ENCODE assay signal across 21 cellular contexts in genomic region chr1:42759114-42759513, GRCh38. TPM values are rescaled to one million over a fixed set of nuclear protein-coding genes. Genes with fewer than 3 reads are reported as not detected.
A peak's percentile ranks its signal among the peaks of the same experiment; 100 is the strongest.
DNase-seq lines count a peak whose midpoint lies in the region; ATAC-seq, FAIRE-seq and TF ChIP-seq lines count a peak whose summit lies in the region.
"Had no signal": no experiment of that assay in that cellular context is flagged by ENCODE, and none has a peak within 500 bp of the region (broad histone marks: within the 10 kb centered on the region; RNA-seq: fewer than 3 reads in every experiment).

No MANE protein-coding gene starts in this region.

- H3K4me2 ChIP-seq in Karpas-422 (ENCODE audit: low read depth, low read length, poor library complexity, severe bottlenecking) = no peak overlapping the region

- no peak overlapping the region for H2AFZ ChIP-seq in Karpas-422 (ENCODE audit: low read length)

- no peak overlapping the region for H3K4me3 ChIP-seq in Karpas-422 (ENCODE audit: low read length)
- H3K4me3 ChIP-seq: Peyer's patch, prostate gland, skin epidermis had no signal

- H4K20me1 ChIP-seq in Karpas-422 (ENCODE audit: insufficient read depth, low read depth, low read length) = no peaks in the 10 kb centered on the region

- peaks cover 7% of the 10 kb centered on the region for H3K79me2 ChIP-seq in Karpas-422 (ENCODE audit: low read length)

- no peaks in the 10 kb centered on the region for H3K4me1 Mint-ChIP-seq in activated T-helper 17 cell treated with anti-CD3 and anti-CD28 coated beads, Interleukin-2, amount 50 U/mL, for 72 hours
- H3K4me1 Mint-ChIP-seq in memory B cell = peaks cover 11% of the 10 kb centered on the region

- peak overlapping the region; percentile 17 for H3K27ac Mint-ChIP-seq in activated T-helper 17 cell treated with anti-CD3 and anti-CD28 coated beads, Interleukin-2, amount 50 U/mL, for 72 hours
- peak overlapping the region; percentile 77 for H3K27ac Mint-ChIP-seq in memory B cell
- H3K27ac Mint-ChIP-seq: activated naive CD8-positive, alpha-beta T cell had no signal

- DNase-seq in ELF-1 (ENCODE audit: low read depth, low spot score) = peak; percentile 45
- DNase-seq in Karpas-422 = no peak
- DNase-seq in memory B cell (ENCODE audit: low spot score in 2 of 2) = no peak
- no peak for DNase-seq in DMS53 (lab: John Stamatoyannopoulos, UW)
- no peak for DNase-seq in AG08396 (ENCODE audit: low spot score)
- DNase-seq in D721Med (ENCODE audit: insufficient read length, low spot score) = no peak
- no peak for DNase-seq in activated CD4-positive, alpha-beta T cell treated with anti-CD3 and anti-CD28 coated beads for 48 hours
- DNase-seq: activated CD4-positive, CD25-positive, alpha-beta regulatory T cell; activated T-cell treated with anti-CD3 and anti-CD28 coated beads, Interleukin-2, amount 50 U/mL, for 4 hours; NCI-H1092; NCI-H1930; NCI-H345; NCI-H82; Peyer's patch; stimulated activated naive CD4-positive, alpha-beta T cell treated with Interleukin-2 at 50 U/mL for 16 hours; T-helper 2 cell had no signal

- H3K27me3 ChIP-seq in Karpas-422 (ENCODE audit: low read length) = no peaks in the 10 kb centered on the region
- H3K27me3 ChIP-seq: Peyer's patch had no signal

- peaks cover 12% of the 10 kb centered on the region; the same call in 1 of the 2 replicates for H3K36me3 ChIP-seq in Karpas-422 (ENCODE audit: insufficient read depth, low read length)
- H3K36me3 ChIP-seq: prostate gland had no signal

- peaks cover 12% of the 10 kb centered on the region for H3K4me1 ChIP-seq in Karpas-422 (ENCODE audit: low read length)
- H3K4me1 ChIP-seq: Peyer's patch, prostate gland had no signal

- ATAC-seq in activated T-helper 17 cell treated with anti-CD3 and anti-CD28 coated beads, Interleukin-2, amount 50 U/mL, for 72 hours (replicated peaks) = no peak
- peak; percentile 27 for ATAC-seq in memory B cell (ENCODE audit: low read depth)
- ATAC-seq: activated T-cell treated with anti-CD3 and anti-CD28 coated beads, Interleukin-2, amount 50 U/mL, for 4 hours had no signal

- H3K4me3 Mint-ChIP-seq in activated T-helper 17 cell treated with anti-CD3 and anti-CD28 coated beads, Interleukin-2, amount 50 U/mL, for 72 hours = no peak overlapping the region
- H3K4me3 Mint-ChIP-seq in memory B cell = no peak overlapping the region
- H3K4me3 Mint-ChIP-seq: activated naive CD8-positive, alpha-beta T cell; activated T-cell treated with anti-CD3 and anti-CD28 coated beads, Interleukin-2, amount 50 U/mL, for 4 hours had no signal

- H3K27me3 Mint-ChIP-seq in activated T-helper 17 cell treated with anti-CD3 and anti-CD28 coated beads, Interleukin-2, amount 50 U/mL, for 72 hours = no peaks in the 10 kb centered on the region
- H3K27me3 Mint-ChIP-seq in memory B cell = no peaks in the 10 kb centered on the region
- H3K27me3 Mint-ChIP-seq: activated naive CD8-positive, alpha-beta T cell had no signal

- H3K36me3 Mint-ChIP-seq in activated T-helper 17 cell treated with anti-CD3 and anti-CD28 coated beads, Interleukin-2, amount 50 U/mL, for 72 hours (ENCODE audit: low read depth) = peaks cover 82% of the 10 kb centered on the region
- H3K36me3 Mint-ChIP-seq in memory B cell = peaks cover 24% of the 10 kb centered on the region

- no peak for TF ChIP-seq CTCF in D721Med (IDR thresholded peaks at IDR 0.05; ENCODE audit: insufficient read depth, missing control alignments)

- no peaks in the 10 kb centered on the region for H3K9me3 ChIP-seq in Karpas-422 (ENCODE audit: low read length)
- H3K9me3 ChIP-seq: Peyer's patch, prostate gland had no signal

- no peaks in the 10 kb centered on the region for H3K9me3 Mint-ChIP-seq in activated T-helper 17 cell treated with anti-CD3 and anti-CD28 coated beads, Interleukin-2, amount 50 U/mL, for 72 hours
- H3K9me3 Mint-ChIP-seq in memory B cell = no peaks in the 10 kb centered on the region
- H3K9me3 Mint-ChIP-seq: activated T-cell treated with anti-CD3 and anti-CD28 coated beads, Interleukin-2, amount 50 U/mL, for 4 hours had no signal

- no peak for FAIRE-seq in D721Med (lab: Jason Lieb, UNC)

- no peak overlapping the region for H3K9ac ChIP-seq in Karpas-422 (ENCODE audit: low read length)

- no peaks in the 10 kb centered on the region for H3K9me2 ChIP-seq in Karpas-422 (replicated peaks; ENCODE audit: insufficient read depth, low read length)

- peak overlapping the region; percentile 50 for H3K27ac ChIP-seq in Karpas-422 (ENCODE audit: low read length)
- H3K27ac ChIP-seq: Peyer's patch, prostate gland, skin epidermis had no signal

RNA-seq across cellular contexts. Expression of gene P3H1, which starts 7.7 kb away (rescaled TPM):
- 18.1 and 49.1 TPM in 2 replicates for total RNA-seq in Karpas-422 (2014; rRNA removed; shearing (Covaris generic); ENCODE audit: low replicate concordance)
- 10 to 100 TPM; 24.5 to 33.4 TPM for total RNA-seq in activated T-helper 17 cell treated with anti-CD3 and anti-CD28 coated beads, Interleukin-2, amount 50 U/mL, for 72 hours

RNA-seq across cellular contexts. Expression of gene C1orf50, which starts 7.9 kb away (rescaled TPM):
- total RNA-seq in Karpas-422 (2014; rRNA removed; shearing (Covaris generic); ENCODE audit: low replicate concordance) = 5.5 and 12.2 TPM in 2 replicates
- 10 to 100 TPM in 1 of 2 donors, 1 to 10 TPM in 1; 6.5 to 10.7 TPM for total RNA-seq in activated T-helper 17 cell treated with anti-CD3 and anti-CD28 coated beads, Interleukin-2, amount 50 U/mL, for 72 hours

RNA-seq across cellular contexts. Expression of gene CLDN19, which starts 19.1 kb away (rescaled TPM):
- total RNA-seq in Karpas-422 (2014; rRNA removed; shearing (Covaris generic); ENCODE audit: low replicate concordance) = not detected in 2 replicates
- total RNA-seq in activated T-helper 17 cell treated with anti-CD3 and anti-CD28 coated beads, Interleukin-2, amount 50 U/mL, for 72 hours = not detected
- total RNA-seq: activated T-cell treated with anti-CD3 and anti-CD28 coated beads, Interleukin-2, amount 50 U/mL, for 4 hours; cerebellum; Peyer's patch had no signal

RNA-seq across cellular contexts. Expression of gene TMEM269, which starts 25.7 kb away (rescaled TPM):
- not detected in 2 replicates for total RNA-seq in Karpas-422 (2014; rRNA removed; shearing (Covaris generic); ENCODE audit: low replicate concordance)
- 1 to 10 TPM in 1 of 2 donors, under 1 TPM in 1; 0.15 to 2.8 TPM for total RNA-seq in activated T-helper 17 cell treated with anti-CD3 and anti-CD28 coated beads, Interleukin-2, amount 50 U/mL, for 72 hours
- total RNA-seq: Peyer's patch had no signal

RNA-seq across cellular contexts. Expression of gene ERMAP, which starts 57.8 kb away (rescaled TPM):
- total RNA-seq in Karpas-422 (2014; rRNA removed; shearing (Covaris generic); ENCODE audit: low replicate concordance) = 0.54 and 1.6 TPM in 2 replicates
- 1 to 10 TPM; 3.7 to 4.8 TPM for total RNA-seq in activated T-helper 17 cell treated with anti-CD3 and anti-CD28 coated beads, Interleukin-2, amount 50 U/mL, for 72 hours
